In genomic region chr3:151379083-151379734, GRCh38 we compare ENCODE assay signal across 8 cellular contexts. TPM values are rescaled to one million over a fixed set of nuclear protein-coding genes. Genes with fewer than 3 reads are reported as not detected.
DNase-seq lines count a peak whose midpoint lies in the region; ATAC-seq and TF ChIP-seq lines count a peak whose summit lies in the region.

No MANE protein-coding gene starts in this region.

- intact Hi-C loops in vagina (cut with DNase I) = no loop called here

- H3K9me3 Mint-ChIP-seq in naive B cell = no peaks in the 10 kb centered on the region

- H2AFZ ChIP-seq in MM.1S (ENCODE audit: low read length) = no peak overlapping the region

- H3K4me1 ChIP-seq in MM.1S (ENCODE audit: low read length) = no peaks in the 10 kb centered on the region
- H3K4me1 ChIP-seq in vagina = no peaks in the 10 kb centered on the region

- H4K20me1 ChIP-seq in MM.1S (ENCODE audit: insufficient read depth, low read length) = no peaks in the 10 kb centered on the region

- peaks cover 24 to 34% (median 25%) of the 10 kb centered on the region in 3 donors for H3K4me1 Mint-ChIP-seq in naive B cell

- no peak overlapping the region for H3K4me3 Mint-ChIP-seq in naive B cell

- H3K9ac ChIP-seq in MM.1S (ENCODE audit: low read length) = no peak overlapping the region

- TF ChIP-seq CTCF in C4-2B (conservative IDR thresholded peaks at IDR 0.05) (peak; percentile 75), MM.1S (IDR thresholded peaks at IDR 0.05; ENCODE audit: low read length) (peak; percentile 29), vagina (IDR thresholded peaks at IDR 0.05) (peak in 1 of 3 experiments; percentile 15)

- H3K79me2 ChIP-seq in MM.1S (ENCODE audit: low read length) = no peaks in the 10 kb centered on the region

- TF ChIP-seq POLR2A in vagina (IDR thresholded peaks at IDR 0.05) = no peak

- H3K36me3 ChIP-seq in MM.1S (replicated peaks; ENCODE audit: insufficient read depth, low read length) (no peaks in the 10 kb centered on the region), vagina (no peaks in the 10 kb centered on the region)

- no peaks in the 10 kb centered on the region for H3K9me3 ChIP-seq in MM.1S (replicated peaks; ENCODE audit: insufficient read depth, low read length)
- H3K9me3 ChIP-seq in vagina = no peaks in the 10 kb centered on the region

- no peaks in the 10 kb centered on the region for H3K36me3 Mint-ChIP-seq in naive B cell

- H3K27me3 Mint-ChIP-seq in naive B cell = no peaks in the 10 kb centered on the region

- H3K4me3 ChIP-seq in MM.1S (ENCODE audit: low read length) (no peak overlapping the region), vagina (no peak overlapping the region)

- H3K27ac Mint-ChIP-seq in naive B cell = no peak overlapping the region

- no peaks in the 10 kb centered on the region; the same call in 1 of the 2 replicates for H3F3A ChIP-seq in MM.1S (ENCODE audit: insufficient read depth, low read length)

- H3K9me2 ChIP-seq in MM.1S (replicated peaks; ENCODE audit: insufficient read depth, low read length) = no peaks in the 10 kb centered on the region

- H3K4me2 ChIP-seq in MM.1S (ENCODE audit: low read depth, low read length) = no peak overlapping the region

- peak; percentile 11 for DNase-seq in MM.1S
- DNase-seq in cerebellar cortex (ENCODE audit: low spot score) = peak; percentile 10
- peak; percentile 12 for DNase-seq in naive B cell
- DNase-seq in NCI-H510A treated with DMSO at 0.1 percent for 48 hours (lab: John Stamatoyannopoulos, UW) = no peak
- no peak for DNase-seq in vagina (ENCODE audit: extremely low spot score in 2 of 2)

- ATAC-seq in GM18868 (IDR thresholded peaks at IDR 0.05; ENCODE audit: unreplicated experiment) (peak; percentile 29), naive B cell (ENCODE audit: low read depth in 2 of 2) (peak; percentile 31 to 48), GM21390 (IDR thresholded peaks at IDR 0.05; ENCODE audit: unreplicated experiment) (no peak)

- H3K27me3 ChIP-seq in MM.1S (replicated peaks; ENCODE audit: insufficient read depth, low read length) (peaks cover 8% of the 10 kb centered on the region; the same call in 1 of the 2 replicates), vagina (no peaks in the 10 kb centered on the region)

- no peak overlapping the region for H3K27ac ChIP-seq in C4-2B
- no peak overlapping the region for H3K27ac ChIP-seq in MM.1S (ENCODE audit: low read length)
- H3K27ac ChIP-seq in vagina = no peak overlapping the region

RNA-seq across cellular contexts. Expression of gene P2RY12, which starts 5.3 kb away (rescaled TPM):
- polyA plus RNA-seq in naive B cell (ENCODE audit: low read depth in 6 of 6) = 1 to 10 TPM in 2 of 6 donors, under 1 TPM in 3, not detected in 1; 0.57 to 1.1 (median 0.91) TPM
- 1.2 TPM for total RNA-seq in vagina

RNA-seq across cellular contexts. Expression of gene P2RY13, which starts 49.9 kb away (rescaled TPM):
- 1 to 10 TPM in 1 of 6 donors, under 1 TPM in 4, not detected in 1; 0.14 to 1.1 (median 0.29) TPM for polyA plus RNA-seq in naive B cell (ENCODE audit: low read depth in 6 of 6)
- 0.98 TPM for total RNA-seq in vagina

Comparison
In these comparisons a context has a peak if more than half of its experiments do, and no peak if none do; other contexts are left out.
1. DNase-seq: peak in MM.1S (single experiment), cerebellar cortex (single experiment) and naive B cell (single experiment); none in NCI-H510A treated with DMSO at 0.1 percent for 48 hours (single experiment) and vagina (0 of 2).